Comparison of ENCODE assay signal across 1 cellular context in genomic region chr10:96902117-96902516, GRCh38.
TF ChIP-seq lines count a peak whose summit lies in the region.

No MANE protein-coding gene starts in this region.

TF ChIP-seq in HepG2, 621 proteins besides CTCF, POLR2A, EP300 and RAD21 (continued from another document):
- no peak for TF ChIP-seq ZKSCAN8 (CRISPR knock-in tag; IDR thresholded peaks at IDR 0.05; ENCODE audit: borderline replicate concordance)
- no peak for TF ChIP-seq KAT2B (IDR thresholded peaks at IDR 0.05; ENCODE audit: borderline replicate concordance, low read depth, low read length)
- no peak for TF ChIP-seq POGK (CRISPR knock-in tag; conservative IDR thresholded peaks at IDR 0.05)
- TF ChIP-seq, protein P1, sequence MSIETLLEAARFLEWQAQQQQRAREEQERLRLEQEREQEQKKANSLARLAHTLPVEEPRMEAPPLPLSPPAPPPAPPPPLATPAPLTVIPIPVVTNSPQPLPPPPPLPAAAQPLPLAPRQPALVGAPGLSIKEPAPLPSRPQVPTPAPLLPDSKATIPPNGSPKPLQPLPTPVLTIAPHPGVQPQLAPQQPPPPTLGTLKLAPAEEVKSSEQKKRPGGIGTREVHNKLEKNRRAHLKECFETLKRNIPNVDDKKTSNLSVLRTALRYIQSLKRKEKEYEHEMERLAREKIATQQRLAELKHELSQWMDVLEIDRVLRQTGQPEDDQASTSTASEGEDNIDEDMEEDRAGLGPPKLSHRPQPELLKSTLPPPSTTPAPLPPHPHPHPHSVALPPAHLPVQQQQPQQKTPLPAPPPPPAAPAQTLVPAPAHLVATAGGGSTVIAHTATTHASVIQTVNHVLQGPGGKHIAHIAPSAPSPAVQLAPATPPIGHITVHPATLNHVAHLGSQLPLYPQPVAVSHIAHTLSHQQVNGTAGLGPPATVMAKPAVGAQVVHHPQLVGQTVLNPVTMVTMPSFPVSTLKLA (IDR thresholded peaks at IDR 0.05): no peak
- no peak for TF ChIP-seq PAWR (CRISPR knock-in tag; IDR thresholded peaks at IDR 0.05; ENCODE audit: borderline replicate concordance)
- TF ChIP-seq EED (CRISPR knock-in tag; IDR thresholded peaks at IDR 0.05): no peak
- TF ChIP-seq MBD4 (IDR thresholded peaks at IDR 0.05; ENCODE audit: borderline replicate concordance, low read length): no peak
- no peak for TF ChIP-seq BCL3 (CRISPR knock-in tag; IDR thresholded peaks at IDR 0.05)
- TF ChIP-seq MAFG (CRISPR knock-in tag; IDR thresholded peaks at IDR 0.05): no peak
